ENCODE assay signal across 9 cellular contexts in the genomic region with DNA sequence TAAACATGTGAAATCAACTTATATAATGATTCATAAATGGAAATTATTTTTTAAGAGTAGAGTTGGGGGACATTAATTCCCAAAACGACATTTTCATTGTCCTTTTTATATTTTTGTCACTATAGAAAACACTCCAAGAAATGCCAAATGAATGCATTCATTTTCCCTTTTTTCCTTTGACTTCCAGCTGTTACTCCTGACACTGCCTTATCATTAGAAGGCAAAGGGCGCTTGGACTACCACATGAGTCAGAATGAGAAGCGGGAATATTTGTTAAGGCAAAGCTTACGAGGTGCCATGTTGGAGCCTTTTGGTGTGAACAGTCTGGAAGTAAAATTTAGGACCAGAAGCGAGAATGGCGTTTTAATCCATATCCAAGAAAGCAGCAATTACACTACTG.
"Had no signal": no experiment of that assay in that cellular context is flagged by ENCODE, and none has a peak within 500 bp of the region (broad histone marks: within the 10 kb centered on the region; RNA-seq: fewer than 3 reads in every experiment).

No MANE protein-coding gene starts in this region.

- H3K9ac ChIP-seq: GM23248, KMS-11 had no signal

- H3K27ac ChIP-seq: GM23248, KMS-11 had no signal

- H3K36me3 Mint-ChIP-seq: IgD-negative memory B cell had no signal

- H3K4me3 Mint-ChIP-seq: H9, IgD-negative memory B cell had no signal

- FAIRE-seq: H1, H54, HepG2 had no signal

- ATAC-seq: HepG2 had no signal

- DNase-seq: GM23248, H9, HCEC 1CT, KBM-7 had no signal

- H3K4me3 ChIP-seq: GM23248 had no signal

- H3K27me3 Mint-ChIP-seq: IgD-negative memory B cell had no signal

- H3K4me1 Mint-ChIP-seq: H9, IgD-negative memory B cell had no signal

- H3K4me2 ChIP-seq: KMS-11 had no signal

- H3K9me3 Mint-ChIP-seq: H9 had no signal

- H3K27ac Mint-ChIP-seq: H9, IgD-negative memory B cell had no signal
